ENCODE assay signal across 1 cellular context in the genomic region with DNA sequence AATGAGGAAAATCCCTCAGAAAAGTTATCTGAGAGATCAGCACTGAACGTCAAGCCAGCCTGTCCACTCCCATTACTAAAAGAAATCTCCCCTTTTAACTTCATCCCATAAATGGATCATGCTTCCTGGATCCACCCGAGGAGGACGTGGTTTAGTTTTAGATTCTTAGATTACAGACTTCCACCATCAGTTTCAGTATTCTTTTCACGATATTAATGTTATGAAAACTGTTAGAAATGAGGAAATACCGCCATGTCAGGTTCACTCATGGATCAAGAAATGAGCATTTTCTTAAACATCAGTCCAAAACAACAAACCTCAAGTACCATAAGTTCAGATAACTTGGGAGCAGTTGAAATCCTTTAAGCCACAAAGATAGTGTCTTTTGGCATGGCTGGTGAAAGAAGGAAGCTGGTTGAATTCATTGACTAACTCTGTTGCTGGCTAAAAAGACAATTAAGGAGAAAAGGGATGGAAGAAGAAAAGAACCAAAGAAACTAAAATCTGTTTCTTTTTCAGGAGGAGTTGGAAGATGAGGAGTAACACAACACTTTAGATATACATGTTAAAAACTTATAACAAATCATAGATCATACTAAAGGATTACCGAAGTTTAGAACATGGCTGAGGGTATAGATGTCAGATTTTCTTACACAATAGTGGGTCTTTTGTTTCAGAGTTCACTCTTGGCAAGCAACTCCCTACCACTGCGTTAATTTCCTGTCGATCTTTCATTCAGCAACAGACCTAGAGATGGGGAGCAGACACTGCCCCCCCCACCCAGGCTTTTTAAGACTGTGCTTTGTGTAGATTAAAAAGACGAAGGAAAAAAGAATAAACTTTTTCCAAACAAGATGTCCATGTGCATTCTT.
TF ChIP-seq lines count a peak whose summit lies in the region.

No MANE protein-coding gene starts in this region.

TF ChIP-seq in K562, 482 proteins besides CTCF, POLR2A, EP300 and RAD21 (continued from another document):
- TF ChIP-seq SRF (CRISPR knock-in tag; IDR thresholded peaks at IDR 0.05) (0 out of 4 replicates have a peak, but pooled peaks of 1 of the 2 experiments have one; percentile 47), JUN (IDR thresholded peaks at IDR 0.05; ENCODE audit: borderline replicate concordance, low read depth, low read length) (no peak), JUN (CRISPR knock-in tag; IDR thresholded peaks at IDR 0.05; ENCODE audit: borderline replicate concordance) (no peak), CTBP1 (IDR thresholded peaks at IDR 0.05; ENCODE audit: borderline replicate concordance) (peak; percentile 13; the same call in 1 of the 2 replicates), CXXC5 (CRISPR knock-in tag; IDR thresholded peaks at IDR 0.05) (0 out of 2 replicates have a peak, but pooled peaks have one; percentile 21), MTA1 (IDR thresholded peaks at IDR 0.05; ENCODE audit: borderline replicate concordance) (0 out of 2 replicates have a peak, but pooled peaks have one; percentile 62), ARID1B (IDR thresholded peaks at IDR 0.05) (peak; percentile 16; the same call in 1 of the 2 replicates), ZNF584 (CRISPR knock-in tag; IDR thresholded peaks at IDR 0.05; ENCODE audit: low read depth) (peak; percentile 47; the same call in 1 of the 2 replicates), ELF1 (tag; IDR thresholded peaks at IDR 0.05) (0 out of 2 replicates have a peak, but pooled peaks have one; percentile 40), ZNF766 (CRISPR knock-in tag; conservative IDR thresholded peaks at IDR 0.05) (peak; percentile 4; the same call in 1 of the 2 replicates), L3MBTL2 (IDR thresholded peaks at IDR 0.05) (no peak), MEIS2 (IDR thresholded peaks at IDR 0.05; ENCODE audit: partially characterized antibody) (peak; percentile 3), CC2D1A (IDR thresholded peaks at IDR 0.05) (peak; percentile 32; the same call in 1 of the 2 replicates)
- TF ChIP-seq, protein P1, sequence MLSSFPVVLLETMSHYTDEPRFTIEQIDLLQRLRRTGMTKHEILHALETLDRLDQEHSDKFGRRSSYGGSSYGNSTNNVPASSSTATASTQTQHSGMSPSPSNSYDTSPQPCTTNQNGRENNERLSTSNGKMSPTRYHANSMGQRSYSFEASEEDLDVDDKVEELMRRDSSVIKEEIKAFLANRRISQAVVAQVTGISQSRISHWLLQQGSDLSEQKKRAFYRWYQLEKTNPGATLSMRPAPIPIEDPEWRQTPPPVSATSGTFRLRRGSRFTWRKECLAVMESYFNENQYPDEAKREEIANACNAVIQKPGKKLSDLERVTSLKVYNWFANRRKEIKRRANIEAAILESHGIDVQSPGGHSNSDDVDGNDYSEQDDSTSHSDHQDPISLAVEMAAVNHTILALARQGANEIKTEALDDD (IDR thresholded peaks at IDR 0.05): peak; percentile 91
- TF ChIP-seq, protein P2, sequence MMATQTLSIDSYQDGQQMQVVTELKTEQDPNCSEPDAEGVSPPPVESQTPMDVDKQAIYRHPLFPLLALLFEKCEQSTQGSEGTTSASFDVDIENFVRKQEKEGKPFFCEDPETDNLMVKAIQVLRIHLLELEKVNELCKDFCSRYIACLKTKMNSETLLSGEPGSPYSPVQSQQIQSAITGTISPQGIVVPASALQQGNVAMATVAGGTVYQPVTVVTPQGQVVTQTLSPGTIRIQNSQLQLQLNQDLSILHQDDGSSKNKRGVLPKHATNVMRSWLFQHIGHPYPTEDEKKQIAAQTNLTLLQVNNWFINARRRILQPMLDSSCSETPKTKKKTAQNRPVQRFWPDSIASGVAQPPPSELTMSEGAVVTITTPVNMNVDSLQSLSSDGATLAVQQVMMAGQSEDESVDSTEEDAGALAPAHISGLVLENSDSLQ (IDR thresholded peaks at IDR 0.05): peak; percentile 8; the same call in 1 of the 2 replicates
- TF ChIP-seq, protein P3, sequence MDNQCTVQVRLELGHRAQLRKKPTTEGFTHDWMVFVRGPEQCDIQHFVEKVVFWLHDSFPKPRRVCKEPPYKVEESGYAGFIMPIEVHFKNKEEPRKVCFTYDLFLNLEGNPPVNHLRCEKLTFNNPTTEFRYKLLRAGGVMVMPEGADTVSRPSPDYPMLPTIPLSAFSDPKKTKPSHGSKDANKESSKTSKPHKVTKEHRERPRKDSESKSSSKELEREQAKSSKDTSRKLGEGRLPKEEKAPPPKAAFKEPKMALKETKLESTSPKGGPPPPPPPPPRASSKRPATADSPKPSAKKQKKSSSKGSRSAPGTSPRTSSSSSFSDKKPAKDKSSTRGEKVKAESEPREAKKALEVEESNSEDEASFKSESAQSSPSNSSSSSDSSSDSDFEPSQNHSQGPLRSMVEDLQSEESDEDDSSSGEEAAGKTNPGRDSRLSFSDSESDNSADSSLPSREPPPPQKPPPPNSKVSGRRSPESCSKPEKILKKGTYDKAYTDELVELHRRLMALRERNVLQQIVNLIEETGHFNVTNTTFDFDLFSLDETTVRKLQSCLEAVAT (IDR thresholded peaks at IDR 0.05): 0 out of 4 replicates have a peak, but pooled peaks of 1 of the 2 experiments have one; percentile 33
